In genomic region chr11:66118847-66119246, GRCh38 we compare ENCODE assay signal across 8 cellular contexts. TPM values are rescaled to one million over a fixed set of nuclear protein-coding genes. Genes with fewer than 3 reads are reported as not detected.
DNase-seq lines count a peak whose midpoint lies in the region; ATAC-seq and TF ChIP-seq lines count a peak whose summit lies in the region.
"Had no signal": no experiment of that assay in that cellular context is flagged by ENCODE, and none has a peak within 500 bp of the region (broad histone marks: within the 10 kb centered on the region; RNA-seq: fewer than 3 reads in every experiment).

No MANE protein-coding gene starts in this region.

- H3K9me3 ChIP-seq in DOHH2 (ENCODE audit: control insufficient read depth, insufficient read depth, low read length), result no peaks in the 10 kb centered on the region
- no peaks in the 10 kb centered on the region for H3K9me3 ChIP-seq in SJCRH30 (replicated peaks)
- no peaks in the 10 kb centered on the region for H3K9me3 ChIP-seq in osteoblast (ENCODE audit: low read depth, low read length)

- H3K36me3 Mint-ChIP-seq in stimulated activated memory B cell treated with anti-CD40 and anti-IgM and Interleukin-4, amounts not matched to agents 10 μg/mL and 1 μg/mL and 100 μg/mL, for 72 hours, result peaks cover 5% of the 10 kb centered on the region

- no peaks in the 10 kb centered on the region for H3K9me3 Mint-ChIP-seq in stimulated activated memory B cell treated with anti-CD40 and anti-IgM and Interleukin-4, amounts not matched to agents 10 μg/mL and 1 μg/mL and 100 μg/mL, for 72 hours

- no peak for ATAC-seq in stimulated activated memory B cell treated with anti-CD40 and anti-IgM and Interleukin-4, amounts not matched to agents 10 μg/mL and 1 μg/mL and 100 μg/mL, for 72 hours
- ATAC-seq: GM12878 had no signal

- peaks cover 87% of the 10 kb centered on the region for H3K79me2 ChIP-seq in DOHH2 (ENCODE audit: control insufficient read depth, low read length)
- peaks cover 80% of the 10 kb centered on the region for H3K79me2 ChIP-seq in osteoblast (ENCODE audit: insufficient read depth, low read length)

- H3K4me3 ChIP-seq in DOHH2 (ENCODE audit: low read length) (no peak overlapping the region), SJCRH30 (peak overlapping the region; percentile 0), osteoblast (ENCODE audit: insufficient read depth, low read length) (no peak overlapping the region)
- H3K4me3 ChIP-seq: GM12878 had no signal

- H4K20me1 ChIP-seq in DOHH2 (ENCODE audit: control insufficient read depth, insufficient read depth, low read depth, low read length), result no peaks in the 10 kb centered on the region
- H4K20me1 ChIP-seq in osteoblast (ENCODE audit: insufficient read depth, low read length), result peaks cover 9% of the 10 kb centered on the region

- no peak for TF ChIP-seq CTCF in DOHH2 (IDR thresholded peaks at IDR 0.05; ENCODE audit: low read depth, low read length, poor library complexity, severe bottlenecking)
- TF ChIP-seq CTCF in osteoblast (IDR thresholded peaks at IDR 0.05; ENCODE audit: extremely low read depth, low read depth, low read length), result no peak

- H3K27me3 ChIP-seq in DOHH2 (ENCODE audit: control insufficient read depth, low read length), result no peaks in the 10 kb centered on the region
- H3K27me3 ChIP-seq in SJCRH30, result no peaks in the 10 kb centered on the region
- H3K27me3 ChIP-seq in osteoblast (ENCODE audit: insufficient read depth, low read length), result no peaks in the 10 kb centered on the region

- peaks cover 20% of the 10 kb centered on the region for H3F3A ChIP-seq in DOHH2 (ENCODE audit: control insufficient read depth, insufficient read depth)

- no peak overlapping the region for H3K27ac Mint-ChIP-seq in stimulated activated memory B cell treated with anti-CD40 and anti-IgM and Interleukin-4, amounts not matched to agents 10 μg/mL and 1 μg/mL and 100 μg/mL, for 72 hours

- H3K27ac ChIP-seq in DOHH2 (ENCODE audit: low read depth, low read length), result no peak overlapping the region
- H3K27ac ChIP-seq in SJCRH30, result peak overlapping the region; percentile 99
- peak overlapping the region; percentile 91 for H3K27ac ChIP-seq in epithelial cell of prostate
- peak overlapping the region; percentile 83 for H3K27ac ChIP-seq in osteoblast (ENCODE audit: low read depth, low read length)

- no peaks in the 10 kb centered on the region for H3K9me2 ChIP-seq in DOHH2 (replicated peaks; ENCODE audit: control insufficient read depth, low read length)

- H3K4me3 Mint-ChIP-seq in stimulated activated memory B cell treated with anti-CD40 and anti-IgM and Interleukin-4, amounts not matched to agents 10 μg/mL and 1 μg/mL and 100 μg/mL, for 72 hours, result no peak overlapping the region

- H3K27me3 Mint-ChIP-seq in stimulated activated memory B cell treated with anti-CD40 and anti-IgM and Interleukin-4, amounts not matched to agents 10 μg/mL and 1 μg/mL and 100 μg/mL, for 72 hours, result no peaks in the 10 kb centered on the region

- DNase-seq in SJCRH30, result peak in 1 of 2 experiments; percentile 33
- no peak for DNase-seq in epithelial cell of prostate (ENCODE audit: low read depth, low spot score)
- no peak for DNase-seq in osteoblast (ENCODE audit: insufficient read length, low spot score, missing footprints)
- no peak for DNase-seq in NCI-H1417 treated with DMSO at 0.1 percent for 48 hours (lab: John Stamatoyannopoulos, UW)
- DNase-seq in hypothalamus (lab: John Stamatoyannopoulos, UW), result no peak

- peaks cover 67% of the 10 kb centered on the region for H3K4me1 Mint-ChIP-seq in stimulated activated memory B cell treated with anti-CD40 and anti-IgM and Interleukin-4, amounts not matched to agents 10 μg/mL and 1 μg/mL and 100 μg/mL, for 72 hours

- H3K36me3 ChIP-seq in DOHH2 (ENCODE audit: control insufficient read depth, low read length), result no peaks in the 10 kb centered on the region
- H3K36me3 ChIP-seq in SJCRH30, result no peaks in the 10 kb centered on the region
- H3K36me3 ChIP-seq in osteoblast (ENCODE audit: insufficient read depth, low read length), result no peaks in the 10 kb centered on the region

- peaks cover 88% of the 10 kb centered on the region for H3K4me1 ChIP-seq in DOHH2 (ENCODE audit: control insufficient read depth, low read length)
- peaks cover 71% of the 10 kb centered on the region for H3K4me1 ChIP-seq in SJCRH30
- H3K4me1 ChIP-seq in osteoblast (ENCODE audit: insufficient read depth, low read length), result peaks cover 27% of the 10 kb centered on the region

- H2AFZ ChIP-seq in osteoblast (ENCODE audit: low read length), result no peak overlapping the region

- H3K4me2 ChIP-seq in DOHH2 (ENCODE audit: low read length), result peak overlapping the region; percentile 44; the same call in 1 of the 2 replicates
- peak overlapping the region; percentile 70 for H3K4me2 ChIP-seq in osteoblast (ENCODE audit: insufficient read depth, low read length)

RNA-seq across cellular contexts. Expression of gene PACS1, which starts 48.8 kb away (rescaled TPM):
- 11.8 and 12.5 TPM in 2 replicates for total RNA-seq in SJCRH30 (2014; rRNA removed; shearing (Covaris generic))
- total RNA-seq in osteoblast, result 38.0 and 39.8 TPM in 2 replicates
